ENCODE assay signal across 8 cellular contexts in genomic region chr1:144412491-144413403, GRCh38. TPM values are rescaled to one million over a fixed set of nuclear protein-coding genes. Genes with fewer than 3 reads are reported as not detected.
A peak's percentile ranks its signal among the peaks of the same experiment; 100 is the strongest.
DNase-seq lines count a peak whose midpoint lies in the region; ATAC-seq and TF ChIP-seq lines count a peak whose summit lies in the region.
"Not testable (repeated sequence)": the region's sequence is repeated elsewhere in the genome, so short reads cannot be mapped to it uniquely, and the experiment has no call there.

No MANE protein-coding gene starts in this region.

- intact Hi-C loops in CD14-positive monocyte (cut with micrococcal nuclease); right lobe of liver (cut with DNase I): not testable (repeated sequence)

- ATAC-seq in GM19452 (IDR thresholded peaks at IDR 0.05; ENCODE audit: unreplicated experiment) (peak; percentile 87), HG03520 (IDR thresholded peaks at IDR 0.05; ENCODE audit: unreplicated experiment) (peak; percentile 86), right lobe of liver (peak; percentile 82 to 90 (median 87))
- ATAC-seq in activated CD8-positive, alpha-beta T cell treated with anti-CD3 and anti-CD28 coated beads, Interleukin-2, amount 10 ng/mL, durations not matched to agents 7 days and 5 days: peak; percentile 81

- H3K4me1 ChIP-seq in ectodermal cell (ENCODE audit: control insufficient read depth, insufficient read depth, low read length); right lobe of liver: not testable (repeated sequence)

- peaks cover 0 to 11% (median 7%) of the 10 kb centered on the region in 7 donors for H3K9me3 Mint-ChIP-seq in CD14-positive monocyte
- not testable (repeated sequence) for H3K9me3 Mint-ChIP-seq in activated CD8-positive, alpha-beta T cell treated with anti-CD3 and anti-CD28 coated beads, Interleukin-2, amount 10 ng/mL, durations not matched to agents 7 days and 5 days (ENCODE audit: insufficient read depth)

- not testable (repeated sequence) for H3K36me3 Mint-ChIP-seq in CD14-positive monocyte; activated CD8-positive, alpha-beta T cell treated with anti-CD3 and anti-CD28 coated beads, Interleukin-2, amount 10 ng/mL, durations not matched to agents 7 days and 5 days (ENCODE audit: low read depth)

- H3K4me3 Mint-ChIP-seq in CD14-positive monocyte: peak overlapping the region; percentile 81 to 96
- peak overlapping the region; percentile 73 for H3K4me3 Mint-ChIP-seq in activated CD8-positive, alpha-beta T cell treated with anti-CD3 and anti-CD28 coated beads, Interleukin-2, amount 10 ng/mL, durations not matched to agents 7 days and 5 days

- not testable (repeated sequence) for H3K27me3 Mint-ChIP-seq in CD14-positive monocyte (ENCODE audit: low read depth in 3 of 3); activated CD8-positive, alpha-beta T cell treated with anti-CD3 and anti-CD28 coated beads, Interleukin-2, amount 10 ng/mL, durations not matched to agents 7 days and 5 days (ENCODE audit: low read depth)

- not testable (repeated sequence) for H3K36me3 ChIP-seq in ectodermal cell (ENCODE audit: control insufficient read depth, insufficient read depth, low read length); right lobe of liver

- H3K27ac Mint-ChIP-seq in CD14-positive monocyte: peak overlapping the region; percentile 89 to 97 (median 92)
- H3K27ac Mint-ChIP-seq in activated CD8-positive, alpha-beta T cell treated with anti-CD3 and anti-CD28 coated beads, Interleukin-2, amount 10 ng/mL, durations not matched to agents 7 days and 5 days: peak overlapping the region; percentile 94

- H3K4me1 Mint-ChIP-seq in CD14-positive monocyte: peaks cover 14% of the 10 kb centered on the region
- peaks cover 13% of the 10 kb centered on the region for H3K4me1 Mint-ChIP-seq in activated CD8-positive, alpha-beta T cell treated with anti-CD3 and anti-CD28 coated beads, Interleukin-2, amount 10 ng/mL, durations not matched to agents 7 days and 5 days (ENCODE audit: low read depth)

- not testable (repeated sequence) for TF ChIP-seq CTCF in CD14-positive monocyte (IDR thresholded peaks at IDR 0.05); right lobe of liver (IDR thresholded peaks at IDR 0.05)

- WGBS in ectodermal cell, 2 experiments: 10% methylated on average over 26 to 32 of the region's 41 CpGs
- 6% methylated on average over 21 of the region's 41 CpGs for WGBS in right lobe of liver (ENCODE audit: insufficient coverage, low coverage, low lambda C conversion rate, missing lambda C conversion rate)

- peak overlapping the region; percentile 35 for H3K4me3 ChIP-seq in ectodermal cell (ENCODE audit: insufficient read depth, low read depth, low read length)
- H3K4me3 ChIP-seq in right lobe of liver: peak overlapping the region; percentile 25 to 48 (median 47)

- not testable (repeated sequence) for H3K9me3 ChIP-seq in ectodermal cell (ENCODE audit: control insufficient read depth, low read length); right lobe of liver

- H3K27ac ChIP-seq in ectodermal cell (ENCODE audit: insufficient read depth, low read depth, low read length, poor library complexity, severe bottlenecking): peak overlapping the region; percentile 89
- peak overlapping the region; percentile 69 to 84 (median 71) for H3K27ac ChIP-seq in right lobe of liver

- TF ChIP-seq POLR2A in right lobe of liver (IDR thresholded peaks at IDR 0.05): peak; percentile 91

- not testable (repeated sequence) for H3K27me3 ChIP-seq in ectodermal cell (ENCODE audit: control insufficient read depth, insufficient read depth, low read length, poor library complexity, severe bottlenecking); right lobe of liver

- DNase-seq in CD14-positive monocyte (ENCODE audit: low spot score) (peak; percentile 93), NCI-H82 treated with DMSO at 0.1 percent for 48 hours (lab: John Stamatoyannopoulos, UW; ENCODE audit: unreplicated experiment) (peak; percentile 97), right lobe of liver (peak; percentile 60 to 81 (median 70))
- peak; percentile 93 for DNase-seq in activated CD8-positive, alpha-beta T cell treated with anti-CD3 and anti-CD28 coated beads, Interleukin-2, amount 10 ng/mL, durations not matched to agents 7 days and 5 days
- DNase-seq in stimulated activated CD4-positive, alpha-beta T cell treated with anti-CD3 and anti-CD28 coated beads, Interleukin-1b, Interleukin-23, amount 100 ng/mL, for 48 hours: peak; percentile 94

- POLR2A ChIA-PET in activated CD8-positive, alpha-beta T cell treated with anti-CD3 and anti-CD28 coated beads, Interleukin-2, amount 10 ng/mL, durations not matched to agents 7 days and 5 days (lab: Charles Lee): interaction anchor here (0.7 to 1.6 kb wide), 6 partner anchors 111 to 868 kb away, joined by 3 to 46 read pairs (median 9); no protein-coding TSS in a partner anchor

- CTCF ChIA-PET in activated CD8-positive, alpha-beta T cell treated with anti-CD3 and anti-CD28 coated beads, Interleukin-2, amount 10 ng/mL, durations not matched to agents 7 days and 5 days (lab: Charles Lee): not testable (repeated sequence)

RNA-seq across cellular contexts. Expression of gene PPIAL4E, which starts 39.3 kb away (rescaled TPM):
- polyA plus RNA-seq in CD14-positive monocyte: not detected
- total RNA-seq in activated CD8-positive, alpha-beta T cell treated with anti-CD3 and anti-CD28 coated beads, Interleukin-2, amount 10 ng/mL, durations not matched to agents 7 days and 5 days: not detected
- polyA plus RNA-seq in ectodermal cell (2013, experiment 1 of 4): not detected
- polyA plus RNA-seq in ectodermal cell (2013, experiment 2 of 4): not detected
- not detected for polyA plus RNA-seq in ectodermal cell (2013, experiment 3 of 4)
- polyA plus RNA-seq in ectodermal cell (2013, experiment 4 of 4): not detected
- total RNA-seq in right lobe of liver: not detected

RNA-seq across cellular contexts. Expression of gene NBPF15, which starts 48.7 kb away (rescaled TPM):
- 1 to 10 TPM in 1 of 2 donors, under 1 TPM in 1; 0.55 to 1.0 TPM for polyA plus RNA-seq in CD14-positive monocyte
- 10 to 100 TPM; 22.6 to 23.9 TPM for total RNA-seq in activated CD8-positive, alpha-beta T cell treated with anti-CD3 and anti-CD28 coated beads, Interleukin-2, amount 10 ng/mL, durations not matched to agents 7 days and 5 days
- polyA plus RNA-seq in ectodermal cell (2013, experiment 1 of 4): 41.3 TPM
- 33.5 TPM for polyA plus RNA-seq in ectodermal cell (2013, experiment 2 of 4)
- 32.6 TPM for polyA plus RNA-seq in ectodermal cell (2013, experiment 3 of 4)
- 32.4 TPM for polyA plus RNA-seq in ectodermal cell (2013, experiment 4 of 4)
- 10 to 100 TPM; 16.1 to 52.4 (median 28.7) TPM for total RNA-seq in right lobe of liver

Comparison
In these comparisons a context has a peak if more than half of its experiments do, and no peak if none do; other contexts are left out.
1. Peak in every context shown above with its lines: DNase-seq, ATAC-seq, H3K4me3 ChIP-seq and H3K27ac ChIP-seq.